7 cellular contexts compared by ENCODE assay signal in genomic region chr17:40363480-40363838, GRCh38. TPM values are rescaled to one million over a fixed set of nuclear protein-coding genes. Genes with fewer than 3 reads are reported as not detected.
A peak's percentile ranks its signal among the peaks of the same experiment; 100 is the strongest.
DNase-seq lines count a peak whose midpoint lies in the region; ATAC-seq and TF ChIP-seq lines count a peak whose summit lies in the region.

No MANE protein-coding gene starts in this region.

- CTCF ChIA-PET in Panc1 (lab: Charles Lee): no interaction called here

- in situ Hi-C loops in Panc1 (cut with HindIII; ENCODE audit: low pct_unique_long_range_greater_than_20kb, low sequenced_read_pairs): no loop called here

- WGBS in psoas muscle, 3 donors: 3 to 5% (median 4%) methylated on average over 24 to 40 of the region's 40 CpGs

- H3K36me3 ChIP-seq in Panc1 (ENCODE audit: control insufficient read depth, insufficient read depth, low read length): no peaks in the 10 kb centered on the region
- no peaks in the 10 kb centered on the region for H3K36me3 ChIP-seq in psoas muscle (ENCODE audit: insufficient read depth in 1 of 2, low read depth in 1 of 2)

- H3K4me1 ChIP-seq in Panc1 (ENCODE audit: control insufficient read depth, insufficient read depth, low read length) (peaks cover 6% of the 10 kb centered on the region; the same call in 1 of the 2 replicates), psoas muscle (peaks cover 8% of the 10 kb centered on the region)

- peak; percentile 16 for ATAC-seq in GM21529 (IDR thresholded peaks at IDR 0.05; ENCODE audit: unreplicated experiment)
- no peak; the same call in 1 of the 2 replicates for ATAC-seq in Panc1
- ATAC-seq in psoas muscle: no peak
- no peak for ATAC-seq in HG03442 (IDR thresholded peaks at IDR 0.05; ENCODE audit: unreplicated experiment)

- TF ChIP-seq CTCF in Panc1 (IDR thresholded peaks at IDR 0.05): no peak
- no peak for TF ChIP-seq CTCF in fibroblast of pulmonary artery (IDR thresholded peaks at IDR 0.05; ENCODE audit: low read length, missing control alignments)
- no peak for TF ChIP-seq CTCF in psoas muscle (IDR thresholded peaks at IDR 0.05)
- no peak for TF ChIP-seq CTCF in GM20000 (IDR thresholded peaks at IDR 0.05; ENCODE audit: extremely low read depth, missing control alignments)

- intact Hi-C loops in Panc1 (cut with micrococcal nuclease; ENCODE audit: unreplicated experiment) (no loop called here), psoas muscle (cut with DNase I) (loop anchor here (2.0 to 5.0 kb wide), 3 partner anchors 49 to 199 kb away; no protein-coding TSS in a partner anchor)

- H3K9me3 ChIP-seq in Panc1 (ENCODE audit: control insufficient read depth, insufficient read depth, low read depth, low read length) (no peaks in the 10 kb centered on the region), psoas muscle (no peaks in the 10 kb centered on the region)

- POLR2A ChIA-PET in Panc1 (lab: Charles Lee): interaction anchor here (0.5 kb wide), 1 partner anchor 54 kb away, joined by 3 read pairs; the partner anchor contains the start of gene TOP2A

- BruUV-seq in Panc1 (replicated peaks; lab: Mats Ljungman, UMichigan): no TSS peak

- H3K4me3 ChIP-seq in Panc1 (ENCODE audit: low read depth in 2 of 2, low read length in 2 of 2) (peak overlapping the region; percentile 50 to 55), fibroblast of pulmonary artery (replicated peaks; ENCODE audit: low read depth, low read length) (peak overlapping the region; percentile 53), psoas muscle (peak overlapping the region; percentile 69)

- DNase-seq in Panc1 (ENCODE audit: low read depth, low spot score) (no peak), fibroblast of pulmonary artery (ENCODE audit: low read depth) (no peak), psoas muscle (no peak), SK-N-DZ (ENCODE audit: low spot score) (no peak), GM20000 (ENCODE audit: low spot score) (no peak)

- H3K27ac ChIP-seq in Panc1 (ENCODE audit: low read length) (no peak overlapping the region), psoas muscle (no peak overlapping the region)

- H3K27me3 ChIP-seq in Panc1 (ENCODE audit: control insufficient read depth, insufficient read depth, low read length) (no peaks in the 10 kb centered on the region), psoas muscle (ENCODE audit: insufficient read depth in 3 of 3, low read length in 2 of 3) (peaks cover 0 to 3% (median 0%) of the 10 kb centered on the region in 3 donors)

RNA-seq across cellular contexts. Expression of gene GJD3, which starts 1.1 kb away (rescaled TPM):
- total RNA-seq in Panc1 (2021; ENCODE audit: unreplicated experiment) (0.33 TPM), psoas muscle (1 to 10 TPM in 2 of 4 donors, under 1 TPM in 2; 0.34 to 1.4 (median 0.82) TPM)
- 5.8 TPM for polyA plus RNA-seq in Panc1 (2012; ENCODE audit: insufficient read length)
- under 1 TPM in 2 of 3 donors, not detected in 1; 0.17 to 0.25 TPM for polyA plus RNA-seq in psoas muscle
- polyA plus RNA-seq in SK-N-DZ (2014; cell fraction: cytosol; rRNA removed): 0.30 TPM in 1 of 2 replicates, not detected in the other
- not detected in 2 replicates for polyA plus RNA-seq in SK-N-DZ (2014; cell fraction: nucleus; rRNA removed)

RNA-seq across cellular contexts. Expression of gene TOP2A, which starts 54.2 kb away (rescaled TPM):
- 230 TPM for total RNA-seq in Panc1 (2021; ENCODE audit: unreplicated experiment)
- 28.5 TPM for polyA plus RNA-seq in Panc1 (2012; ENCODE audit: insufficient read length)
- under 1 TPM; 0.15 to 0.84 (median 0.46) TPM for total RNA-seq in psoas muscle
- under 1 TPM in 2 of 3 donors, not detected in 1; 0.14 to 0.18 TPM for polyA plus RNA-seq in psoas muscle
- polyA plus RNA-seq in SK-N-DZ (2014; cell fraction: cytosol; rRNA removed): 345 and 397 TPM in 2 replicates
- polyA plus RNA-seq in SK-N-DZ (2014; cell fraction: nucleus; rRNA removed): 344 and 450 TPM in 2 replicates

RNA-seq across cellular contexts. Expression of gene RARA, which starts 54.5 kb away (rescaled TPM):
- 55.6 TPM for total RNA-seq in Panc1 (2021; ENCODE audit: unreplicated experiment)
- 59.9 TPM for polyA plus RNA-seq in Panc1 (2012; ENCODE audit: insufficient read length)
- total RNA-seq in psoas muscle: 10 to 100 TPM; 15.0 to 51.1 (median 44.6) TPM
- polyA plus RNA-seq in psoas muscle: 10 to 100 TPM; 15.0 to 76.9 (median 18.6) TPM
- polyA plus RNA-seq in SK-N-DZ (2014; cell fraction: cytosol; rRNA removed): 42.3 and 43.5 TPM in 2 replicates
- polyA plus RNA-seq in SK-N-DZ (2014; cell fraction: nucleus; rRNA removed): 27.0 and 42.6 TPM in 2 replicates

Comparison
In these comparisons a context has a peak if more than half of its experiments do, and no peak if none do; other contexts are left out.
1. RNA of gene TOP2A, which starts 54.2 kb away (total RNA-seq): 230 TPM in Panc1 (single experiment); 0.15 to 0.84 TPM in psoas muscle; every median in the first group is over 100 times any median in the second.
2. Peak in every context shown above with its lines, with median percentiles within 50 percentile points of each other: H3K4me3 ChIP-seq.